20 cellular contexts compared by ENCODE assay signal in the genomic region with DNA sequence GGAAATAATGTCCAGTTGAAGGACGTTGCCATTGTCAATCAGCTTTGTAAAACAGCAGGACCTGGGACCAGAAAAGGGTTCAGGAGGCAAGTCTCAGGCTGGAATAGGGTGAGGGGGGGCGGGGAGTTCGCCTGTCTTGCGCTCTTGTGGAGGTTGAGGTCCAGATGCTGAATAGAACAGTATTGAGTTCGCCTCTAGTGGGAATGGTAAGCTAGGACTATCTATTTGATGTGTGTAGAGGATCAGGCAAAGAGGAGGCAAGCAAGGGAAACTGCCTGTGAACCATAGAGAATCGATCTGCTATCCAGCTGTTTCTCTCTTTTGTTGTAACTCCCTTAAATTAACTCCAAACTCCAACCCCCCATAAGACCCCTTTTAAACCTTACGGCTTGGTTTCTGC.
"Had no signal": no experiment of that assay in that cellular context is flagged by ENCODE, and none has a peak within 500 bp of the region (broad histone marks: within the 10 kb centered on the region; RNA-seq: fewer than 3 reads in every experiment).

No MANE protein-coding gene starts in this region.

- H3K4me3 ChIP-seq: breast epithelium, coronary artery, gastroesophageal sphincter, right atrium auricular region, vagina had no signal

- ATAC-seq: activated T-cell treated with anti-CD3 and anti-CD28 coated beads, Interleukin-2, amount 50 U/mL, for 72 hours had no signal

- DNase-seq: activated CD4-positive, alpha-beta T cell treated with anti-CD3 and anti-CD28 coated beads for 1 hour; activated CD8-positive, alpha-beta memory T cell treated with anti-CD3 and anti-CD28 coated beads for 24 hours; activated CD8-positive, alpha-beta memory T cell treated with anti-CD3 and anti-CD28 coated beads, Interleukin-2, amount 50 U/mL, for 48 hours; activated effector memory CD4-positive, alpha-beta T cell treated with anti-CD3 and anti-CD28 coated beads, Interleukin-2, amount 50 U/mL, for 16 hours; activated naive CD4-positive, alpha-beta T cell treated with anti-CD3 and anti-CD28 coated beads, Interleukin-2, amount 50 U/mL, for 16 hours; activated T-cell treated with anti-CD3 and anti-CD28 coated beads, Interleukin-2, amount 50 U/mL, for 72 hours; aorta; immature natural killer cell; kidney glomerular epithelial cell; left ventricle myocardium superior; nephron progenitor cell; stimulated activated CD4-positive, alpha-beta T cell treated with anti-CD3 and anti-CD28 coated beads, Interleukin-15, amount 100 ng/mL, for 24 hours; stimulated activated CD4-positive, alpha-beta T cell treated with anti-CD3 and anti-CD28 coated beads, Interleukin-2, amount 100 ng/mL, for 48 hours; trophoblast cell; WERI-Rb-1 had no signal
